In the genomic region with DNA sequence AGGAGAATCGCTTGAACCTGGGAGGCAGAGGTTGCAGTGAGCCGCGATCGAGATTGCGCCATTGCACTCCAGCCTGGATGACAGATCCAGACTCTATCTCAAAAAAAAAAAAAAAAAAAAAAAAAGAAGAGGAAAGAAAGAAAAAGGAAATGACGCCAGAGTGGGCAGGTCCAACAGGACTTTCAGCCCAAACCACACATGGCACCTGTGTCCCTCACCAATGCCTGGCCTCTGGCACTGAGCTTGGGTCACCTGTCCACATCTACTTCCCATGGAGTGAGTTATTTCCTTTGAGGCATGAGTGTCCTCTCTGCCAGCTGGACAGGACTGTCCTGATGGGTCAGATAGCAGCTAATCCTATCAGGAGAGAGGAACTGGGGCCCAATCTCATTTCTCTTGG, we compare ENCODE assay signal across 2 cellular contexts.
TF ChIP-seq lines count a peak whose summit lies in the region.

No MANE protein-coding gene starts in this region.

TF ChIP-seq in H1, 55 proteins besides CTCF, POLR2A, EP300 and RAD21:
- no peak for TF ChIP-seq CTBP2 (IDR thresholded peaks at IDR 0.05; ENCODE audit: borderline replicate concordance, insufficient read depth, insufficient read length, low read length)
- no peak for TF ChIP-seq CEBPB (IDR thresholded peaks at IDR 0.05; ENCODE audit: low read depth, low read length)
- no peak for TF ChIP-seq CREB1 (IDR thresholded peaks at IDR 0.05)
- no peak for TF ChIP-seq RNF2 (IDR thresholded peaks at IDR 0.05; ENCODE audit: borderline replicate concordance, low read depth, low read length, missing control alignments, poor library complexity, severe bottlenecking)
- no peak for TF ChIP-seq SAP30 (IDR thresholded peaks at IDR 0.05; ENCODE audit: insufficient read depth, insufficient replicate concordance, low read length)
- no peak for TF ChIP-seq KDM5A (IDR thresholded peaks at IDR 0.05; ENCODE audit: low read length)
- no peak for TF ChIP-seq SIN3A (conservative IDR thresholded peaks at IDR 0.05 in 1 of 2, IDR thresholded peaks at IDR 0.05 in 1 of 2; ENCODE audit: low read depth in 1 of 2, low read length in 2 of 2)
- TF ChIP-seq SP4 (IDR thresholded peaks at IDR 0.05; ENCODE audit: low read length) = no peak
- no peak for TF ChIP-seq ATF3 (IDR thresholded peaks at IDR 0.05; ENCODE audit: insufficient read depth, low read depth, low read length)
TF ChIP-seq in H1: peak in this region for 0.

TF ChIP-seq in HepG2, 621 proteins besides CTCF, POLR2A, EP300 and RAD21:
- no peak for TF ChIP-seq ZNF816 (CRISPR knock-in tag; IDR thresholded peaks at IDR 0.05; ENCODE audit: borderline replicate concordance)
- peak; percentile 50 for TF ChIP-seq GABPB1 (CRISPR knock-in tag; IDR thresholded peaks at IDR 0.05)
- peak; percentile 49; the same call in 1 of the 2 replicates for TF ChIP-seq ZBTB33 (CRISPR knock-in tag; IDR thresholded peaks at IDR 0.05)
- TF ChIP-seq, protein P1, sequence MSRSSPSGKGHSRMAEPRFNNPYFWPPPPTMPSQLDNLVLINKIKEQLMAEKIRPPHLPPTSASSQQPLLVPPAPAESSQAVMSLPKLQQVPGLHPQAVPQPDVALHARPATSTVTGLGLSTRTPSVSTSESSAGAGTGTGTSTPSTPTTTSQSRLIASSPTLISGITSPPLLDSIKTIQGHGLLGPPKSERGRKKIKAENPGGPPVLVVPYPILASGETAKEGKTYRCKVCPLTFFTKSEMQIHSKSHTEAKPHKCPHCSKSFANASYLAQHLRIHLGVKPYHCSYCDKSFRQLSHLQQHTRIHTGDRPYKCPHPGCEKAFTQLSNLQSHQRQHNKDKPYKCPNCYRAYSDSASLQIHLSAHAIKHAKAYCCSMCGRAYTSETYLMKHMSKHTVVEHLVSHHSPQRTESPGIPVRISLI (CRISPR knock-in tag; IDR thresholded peaks at IDR 0.05; ENCODE audit: borderline replicate concordance) = peak; percentile 45; the same call in 1 of the 2 replicates
- TF ChIP-seq, protein P2, sequence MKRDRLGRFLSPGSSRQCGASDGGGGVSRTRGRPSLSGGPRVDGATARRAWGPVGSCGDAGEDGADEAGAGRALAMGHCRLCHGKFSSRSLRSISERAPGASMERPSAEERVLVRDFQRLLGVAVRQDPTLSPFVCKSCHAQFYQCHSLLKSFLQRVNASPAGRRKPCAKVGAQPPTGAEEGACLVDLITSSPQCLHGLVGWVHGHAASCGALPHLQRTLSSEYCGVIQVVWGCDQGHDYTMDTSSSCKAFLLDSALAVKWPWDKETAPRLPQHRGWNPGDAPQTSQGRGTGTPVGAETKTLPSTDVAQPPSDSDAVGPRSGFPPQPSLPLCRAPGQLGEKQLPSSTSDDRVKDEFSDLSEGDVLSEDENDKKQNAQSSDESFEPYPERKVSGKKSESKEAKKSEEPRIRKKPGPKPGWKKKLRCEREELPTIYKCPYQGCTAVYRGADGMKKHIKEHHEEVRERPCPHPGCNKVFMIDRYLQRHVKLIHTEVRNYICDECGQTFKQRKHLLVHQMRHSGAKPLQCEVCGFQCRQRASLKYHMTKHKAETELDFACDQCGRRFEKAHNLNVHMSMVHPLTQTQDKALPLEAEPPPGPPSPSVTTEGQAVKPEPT (CRISPR knock-in tag; IDR thresholded peaks at IDR 0.05; ENCODE audit: low read depth) = no peak
- TF ChIP-seq NFAT5 (CRISPR knock-in tag; IDR thresholded peaks at IDR 0.05) = no peak
- TF ChIP-seq ZBTB7B (CRISPR knock-in tag; IDR thresholded peaks at IDR 0.05) = no peak
- TF ChIP-seq EED (CRISPR knock-in tag; IDR thresholded peaks at IDR 0.05) = no peak
- TF ChIP-seq ZNF576 (CRISPR knock-in tag; IDR thresholded peaks at IDR 0.05) = no peak
- TF ChIP-seq FOXA3 (CRISPR knock-in tag; IDR thresholded peaks at IDR 0.05) = no peak
- no peak for TF ChIP-seq CBX5 (CRISPR knock-in tag; IDR thresholded peaks at IDR 0.05; ENCODE audit: borderline replicate concordance)
- no peak for TF ChIP-seq TCF7 (IDR thresholded peaks at IDR 0.05; ENCODE audit: low read depth)
- TF ChIP-seq ATF5 (CRISPR knock-in tag; IDR thresholded peaks at IDR 0.05; ENCODE audit: low read depth) = no peak
- TF ChIP-seq TBL1XR1 (IDR thresholded peaks at IDR 0.05; ENCODE audit: borderline replicate concordance, low read length, partially characterized antibody) = no peak
- TF ChIP-seq TIGD3 (CRISPR knock-in tag; IDR thresholded peaks at IDR 0.05; ENCODE audit: borderline replicate concordance) = no peak
- no peak for TF ChIP-seq ZNF3 (CRISPR knock-in tag; IDR thresholded peaks at IDR 0.05)
- TF ChIP-seq GABPA (IDR thresholded peaks at IDR 0.05; ENCODE audit: low read depth, low read length) = no peak
- peak; percentile 74; the same call in 1 of the 2 replicates for TF ChIP-seq GABPA (CRISPR knock-in tag; IDR thresholded peaks at IDR 0.05; ENCODE audit: low read depth)
- TF ChIP-seq ZNF839 (CRISPR knock-in tag; IDR thresholded peaks at IDR 0.05; ENCODE audit: borderline replicate concordance) = no peak
- TF ChIP-seq MTF2 (CRISPR knock-in tag; IDR thresholded peaks at IDR 0.05; ENCODE audit: borderline replicate concordance) = no peak
- TF ChIP-seq U2AF1 (optimal IDR thresholded peaks at IDR 0.05; ENCODE audit: low read depth, low read length) = no peak
- no peak for TF ChIP-seq ATF7 (IDR thresholded peaks at IDR 0.05)
- no peak for TF ChIP-seq ATF7 (CRISPR knock-in tag; IDR thresholded peaks at IDR 0.05)
- TF ChIP-seq RORA (CRISPR knock-in tag; IDR thresholded peaks at IDR 0.05) = no peak
- TF ChIP-seq, protein P3, sequence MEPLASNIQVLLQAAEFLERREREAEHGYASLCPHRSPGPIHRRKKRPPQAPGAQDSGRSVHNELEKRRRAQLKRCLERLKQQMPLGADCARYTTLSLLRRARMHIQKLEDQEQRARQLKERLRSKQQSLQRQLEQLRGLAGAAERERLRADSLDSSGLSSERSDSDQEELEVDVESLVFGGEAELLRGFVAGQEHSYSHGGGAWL (CRISPR knock-in tag; IDR thresholded peaks at IDR 0.05) = no peak
- TF ChIP-seq SP140L (CRISPR knock-in tag; IDR thresholded peaks at IDR 0.05; ENCODE audit: borderline replicate concordance) = no peak
- no peak for TF ChIP-seq ZNF563 (CRISPR knock-in tag; IDR thresholded peaks at IDR 0.05)
- no peak for TF ChIP-seq SETDB1 (CRISPR knock-in tag; IDR thresholded peaks at IDR 0.05; ENCODE audit: borderline replicate concordance)
- peak; percentile 22; the same call in 1 of the 2 replicates for TF ChIP-seq CEBPB (IDR thresholded peaks at IDR 0.05; ENCODE audit: borderline replicate concordance, low read depth, low read length)
- no peak for TF ChIP-seq ZFP62 (CRISPR knock-in tag; IDR thresholded peaks at IDR 0.05)
